ENCODE assay signal across 24 cellular contexts in the genomic region with DNA sequence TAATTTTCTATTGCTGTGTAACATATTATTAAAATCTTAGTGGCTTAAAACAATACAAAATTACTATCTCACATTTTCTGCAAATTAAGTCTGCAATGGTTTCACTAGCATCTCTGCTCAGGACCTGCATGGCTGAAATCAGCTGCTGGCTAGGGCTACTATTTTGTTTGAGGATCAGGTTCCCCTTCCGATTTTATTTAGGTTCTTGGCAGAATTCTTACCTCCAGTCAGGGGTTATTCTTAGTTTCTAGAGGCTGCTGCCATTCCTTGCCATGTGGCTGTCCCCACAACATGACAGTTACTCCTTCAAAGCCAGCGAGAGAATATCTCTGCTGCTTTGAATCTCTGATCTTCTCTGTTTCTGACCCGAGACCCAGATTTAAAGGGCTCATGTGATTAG.
"Had no signal": no experiment of that assay in that cellular context is flagged by ENCODE, and none has a peak within 500 bp of the region (broad histone marks: within the 10 kb centered on the region; RNA-seq: fewer than 3 reads in every experiment).

No MANE protein-coding gene starts in this region.

- H3K9me3 ChIP-seq: colonic mucosa, gastroesophageal sphincter, lower lobe of right lung had no signal

- H3K27ac ChIP-seq: colonic mucosa, epithelial cell of prostate, esophagus squamous epithelium, gastroesophageal sphincter, heart left ventricle, hepatocyte, left ventricle myocardium inferior, lower lobe of right lung had no signal

- H3K4me3 ChIP-seq: colonic mucosa, esophagus squamous epithelium, gastroesophageal sphincter, heart left ventricle, hepatocyte, left ventricle myocardium inferior, lower lobe of right lung had no signal

- H3K27me3 ChIP-seq: colonic mucosa, esophagus squamous epithelium, gastroesophageal sphincter, heart left ventricle, hepatocyte had no signal

- DNase-seq: colonic mucosa; cortex of kidney; effector CD8-positive, alpha-beta T cell; effector memory CD8-positive, alpha-beta T cell; endodermal cell; erythroblast; esophagus squamous epithelium; foreskin fibroblast; heart left ventricle; hypothalamus; immature natural killer cell; islet precursor cell; kidney; kidney glomerular epithelial cell; left colon; left ventricle myocardium inferior; lower lobe of right lung; mesendoderm; midbrain had no signal

- H3K4me1 ChIP-seq: colonic mucosa, esophagus squamous epithelium, gastroesophageal sphincter, heart left ventricle, left ventricle myocardium inferior, lower lobe of right lung had no signal

- ATAC-seq: effector memory CD8-positive, alpha-beta T cell; esophagus mucosa; gastroesophageal sphincter; heart left ventricle; left colon; left lobe of liver; lower lobe of right lung had no signal

- H3K36me3 ChIP-seq: colonic mucosa, esophagus squamous epithelium, gastroesophageal sphincter, heart left ventricle, left ventricle myocardium inferior, lower lobe of right lung had no signal
